In genomic region chr22:21605887-21606564, GRCh38 we compare ENCODE assay signal across 25 cellular contexts. TPM values are rescaled to one million over a fixed set of nuclear protein-coding genes. Genes with fewer than 3 reads are reported as not detected.
DNase-seq lines count a peak whose midpoint lies in the region; ATAC-seq, FAIRE-seq and TF ChIP-seq lines count a peak whose summit lies in the region.
"Had no signal": no experiment of that assay in that cellular context is flagged by ENCODE, and none has a peak within 500 bp of the region (broad histone marks: within the 10 kb centered on the region; RNA-seq: fewer than 3 reads in every experiment).

No MANE protein-coding gene starts in this region.

- H3K27ac ChIP-seq in HCT116 (ENCODE audit: low read depth, low read length) (0 out of 2 replicates have a peak overlapping the region, but pooled peaks have one; percentile 15), small intestine (ENCODE audit: low read depth in 1 of 2, low read length in 1 of 2) (no peak overlapping the region)
- H3K27ac ChIP-seq: psoas muscle, sigmoid colon, transverse colon had no signal

- CTCF ChIA-PET in HCT116 (lab: Charles Lee) = interaction anchor here (1.8 to 2.0 kb wide), 2 partner anchors 23 to 37 kb away, joined by 4 to 7 read pairs; no protein-coding TSS in a partner anchor

- H3K4me1 ChIP-seq in HCT116 (ENCODE audit: control insufficient read depth in 1 of 2, insufficient read depth in 2 of 2, low read length in 2 of 2) (peaks cover 21 to 33% of the 10 kb centered on the region in 2 experiments), small intestine (ENCODE audit: control insufficient read depth in 2 of 2, insufficient read depth in 1 of 2, low read depth in 1 of 2, low read length in 1 of 2) (peaks cover 0 to 2% of the 10 kb centered on the region in 2 donors)
- H3K4me1 ChIP-seq: BE2C had no signal

- H3K4me3 ChIP-seq in HCT116 (replicated peaks in 1 of 2; ENCODE audit: low read depth in 1 of 2, low read length in 2 of 2) = no peak overlapping the region
- no peak overlapping the region for H3K4me3 ChIP-seq in small intestine (ENCODE audit: low read depth in 1 of 2, low read length in 2 of 2)
- H3K4me3 ChIP-seq: psoas muscle, sigmoid colon, transverse colon had no signal

- intact Hi-C loops in HCT116 (cut with micrococcal nuclease) (no loop called here), left colon (cut with DNase I, micrococcal nuclease) (no loop called here)

- no peaks in the 10 kb centered on the region for H3K36me3 Mint-ChIP-seq in activated naive CD4-positive, alpha-beta T cell treated with anti-CD3 and anti-CD28 coated beads, Interleukin-2, amount 50 U/mL, for 72 hours

- no peak for TF ChIP-seq CTCF in HCT116 (IDR thresholded peaks at IDR 0.05 in 2 of 3, conservative IDR thresholded peaks at IDR 0.05 in 1 of 3; ENCODE audit: borderline replicate concordance in 1 of 3, insufficient read depth in 1 of 3, low read depth in 2 of 3, low read length in 2 of 3)

- peaks cover 96% of the 10 kb centered on the region for H3K79me2 ChIP-seq in HCT116 (ENCODE audit: insufficient read depth, low read length)

- DNase-seq in activated naive CD4-positive, alpha-beta T cell treated with anti-CD3 and anti-CD28 coated beads, Interleukin-2, amount 50 U/mL, for 72 hours (ENCODE audit: low spot score in 2 of 2) = no peak
- no peak for DNase-seq in activated naive CD4-positive, alpha-beta T cell (lab: John Stamatoyannopoulos, UW)
- DNase-seq in HCT116 (ENCODE audit: low read depth, low spot score) = no peak
- no peak for DNase-seq in left colon
- DNase-seq in small intestine = peak; percentile 42
- DNase-seq in ACHN = no peak
- DNase-seq: activated CD4-positive, alpha-beta T cell treated with anti-CD3 and anti-CD28 coated beads, Interleukin-2, amount 10 ng/mL, durations not matched to agents 7 days and 5 days; BE2C; caudate nucleus; cortex of kidney; effector memory CD4-positive, alpha-beta T cell; H7; Kasumi-1; mesendoderm; MV-4-11; NCI-H1436 treated with DMSO at 0.1 percent for 48 hours; psoas muscle; SHP77; sigmoid colon; stimulated activated CD4-positive, alpha-beta T cell treated with anti-CD3 and anti-CD28 coated beads, Interleukin-4, amount 100 ng/mL, for 24 hours; transverse colon had no signal

- no peak overlapping the region for H2AFZ ChIP-seq in HCT116 (ENCODE audit: low read depth, low read length, poor library complexity, severe bottlenecking)

- H3K36me3 ChIP-seq in HCT116 (ENCODE audit: control insufficient read depth in 1 of 2, insufficient read depth in 2 of 2, low read length in 2 of 2) (peaks cover 4 to 5% of the 10 kb centered on the region in 2 experiments; a peak in 3 of 4 replicates), small intestine (ENCODE audit: control insufficient read depth in 2 of 2, insufficient read depth in 2 of 2, low read length in 2 of 2) (peaks cover under 1 to 2% of the 10 kb centered on the region in 2 donors)

- POLR2A ChIA-PET in HCT116 (lab: Charles Lee) = no interaction called here

- H3K27ac Mint-ChIP-seq in activated naive CD4-positive, alpha-beta T cell treated with anti-CD3 and anti-CD28 coated beads, Interleukin-2, amount 50 U/mL, for 72 hours = peak overlapping the region; percentile 46 to 79
- H3K27ac Mint-ChIP-seq: activated CD4-positive, alpha-beta T cell treated with anti-CD3 and anti-CD28 coated beads, Interleukin-2, amount 10 ng/mL, durations not matched to agents 7 days and 5 days had no signal

- no peak for FAIRE-seq in small intestine (lab: Jason Lieb, UNC)

- RAD21 ChIA-PET in HCT116 (lab: Charles Lee; ENCODE audit: low non-redundant PET in 1 of 2, low total read pairs in 2 of 2, uncharacterized antibody in 2 of 2, unreplicated experiment in 2 of 2) = no interaction called here

- WGBS in small intestine, 3 donors = 92 to 97% (median 97%) methylated on average over 7 of the region's 7 CpGs

- H3K9me3 Mint-ChIP-seq in activated naive CD4-positive, alpha-beta T cell treated with anti-CD3 and anti-CD28 coated beads, Interleukin-2, amount 50 U/mL, for 72 hours = no peaks in the 10 kb centered on the region
- H3K9me3 Mint-ChIP-seq: activated CD4-positive, alpha-beta T cell treated with anti-CD3 and anti-CD28 coated beads, Interleukin-2, amount 10 ng/mL, durations not matched to agents 7 days and 5 days had no signal

- no peak overlapping the region for H3K4me2 ChIP-seq in HCT116 (ENCODE audit: low read length)

- no peak overlapping the region for H3K9ac ChIP-seq in HCT116 (ENCODE audit: low read length)

- no TSS peak for BruUV-seq in HCT116 (replicated peaks; lab: Mats Ljungman, UMichigan)

- ATAC-seq in activated naive CD4-positive, alpha-beta T cell treated with anti-CD3 and anti-CD28 coated beads, Interleukin-2, amount 50 U/mL, for 72 hours = no peak
- ATAC-seq in HCT116 = no peak
- peak; percentile 70 for ATAC-seq in left colon
- ATAC-seq in activated CD4-positive, CD25-positive, alpha-beta regulatory T cell treated with anti-CD3 and anti-CD28 coated beads, Interleukin-2, amount 50 U/mL, for 24 hours = no peak
- no peak for ATAC-seq in HG03196 (IDR thresholded peaks at IDR 0.05; ENCODE audit: unreplicated experiment)

- H4K20me1 ChIP-seq in HCT116 (ENCODE audit: insufficient read depth) = peaks cover 12% of the 10 kb centered on the region; the same call in 1 of the 2 replicates

- in situ Hi-C loops in ACHN (cut with HindIII; ENCODE audit: low pct_ligation_motif_present, low pct_unique_long_range_greater_than_20kb, low sequenced_read_pairs) = no loop called here

- H3K27me3 ChIP-seq in HCT116 (ENCODE audit: insufficient read depth, low read length) (no peaks in the 10 kb centered on the region), small intestine (ENCODE audit: control insufficient read depth in 2 of 2, insufficient read depth in 2 of 2, low read length in 2 of 2) (no peaks in the 10 kb centered on the region)
- H3K27me3 ChIP-seq: BE2C, sigmoid colon, transverse colon had no signal

- no peak for TF ChIP-seq RAD21 in HCT116 (IDR thresholded peaks at IDR 0.05; ENCODE audit: low read depth)

- H3K9me2 ChIP-seq in HCT116 (ENCODE audit: insufficient read depth) = no peaks in the 10 kb centered on the region

- no peaks in the 10 kb centered on the region for H3K9me3 ChIP-seq in HCT116 (ENCODE audit: control insufficient read depth in 1 of 2, insufficient read depth in 1 of 2, low read depth in 1 of 2, low read length in 2 of 2)
- no peaks in the 10 kb centered on the region for H3K9me3 ChIP-seq in small intestine (ENCODE audit: control insufficient read depth, low read depth)
- H3K9me3 ChIP-seq: BE2C, psoas muscle, sigmoid colon, transverse colon had no signal

- no peak for TF ChIP-seq POLR2A in HCT116 (IDR thresholded peaks at IDR 0.05; ENCODE audit: borderline replicate concordance, extremely low read depth, insufficient read depth, insufficient read length)

TF ChIP-seq in HCT116, 20 proteins besides CTCF, POLR2A, EP300 and RAD21:
- TF ChIP-seq SP1 (IDR thresholded peaks at IDR 0.05; ENCODE audit: low read depth) (no peak), SRF (IDR thresholded peaks at IDR 0.05; ENCODE audit: low read depth) (no peak), JUND (IDR thresholded peaks at IDR 0.05) (no peak), EZH2 (IDR thresholded peaks at IDR 0.05) (no peak), ZBTB33 (IDR thresholded peaks at IDR 0.05; ENCODE audit: extremely low read depth, insufficient replicate concordance, low read length) (no peak), EGR1 (IDR thresholded peaks at IDR 0.05; ENCODE audit: low read depth) (no peak), EZH2phosphoT487 (IDR thresholded peaks at IDR 0.05; ENCODE audit: borderline replicate concordance) (no peak)

RNA-seq across cellular contexts. Expression of gene YDJC, which starts 23.8 kb away (rescaled TPM):
- 10 to 100 TPM; 26.9 to 47.9 TPM for total RNA-seq in activated naive CD4-positive, alpha-beta T cell treated with anti-CD3 and anti-CD28 coated beads, Interleukin-2, amount 50 U/mL, for 72 hours
- 78.3 TPM for total RNA-seq in HCT116 (2021; ENCODE audit: unreplicated experiment)
- 65.4 and 68.8 TPM in 2 replicates for polyA plus RNA-seq in HCT116 (2012)
- 10 to 100 TPM; 18.9 to 23.2 TPM for total RNA-seq in left colon
- polyA plus RNA-seq in small intestine = 10 to 100 TPM; 38.8 to 46.7 (median 45.6) TPM

RNA-seq across cellular contexts. Expression of gene CCDC116, which starts 26.5 kb away (rescaled TPM):
- total RNA-seq in activated naive CD4-positive, alpha-beta T cell treated with anti-CD3 and anti-CD28 coated beads, Interleukin-2, amount 50 U/mL, for 72 hours = under 1 TPM in 1 of 2 donors, not detected in 1; 0.54 TPM
- total RNA-seq in HCT116 (2021; ENCODE audit: unreplicated experiment) (0.66 TPM), left colon (under 1 TPM; 0.49 to 0.53 TPM)
- 0.19 and 0.40 TPM in 2 replicates for polyA plus RNA-seq in HCT116 (2012)
- polyA plus RNA-seq in small intestine = under 1 TPM; 0.22 to 0.40 (median 0.27) TPM
- total RNA-seq: G401 had no signal

RNA-seq across cellular contexts. Expression of gene SDF2L1, which starts 36.1 kb away (rescaled TPM):
- total RNA-seq in activated naive CD4-positive, alpha-beta T cell treated with anti-CD3 and anti-CD28 coated beads, Interleukin-2, amount 50 U/mL, for 72 hours = 10 to 100 TPM; 25.3 to 27.8 TPM
- total RNA-seq in HCT116 (2021; ENCODE audit: unreplicated experiment) = 86.2 TPM
- polyA plus RNA-seq in HCT116 (2012) = 66.8 and 101 TPM in 2 replicates
- 10 to 100 TPM; 29.0 to 46.5 TPM for total RNA-seq in left colon
- 100 to 1,000 TPM in 1 of 3 donors, 10 to 100 TPM in 2; 25.9 to 125 (median 59.2) TPM for polyA plus RNA-seq in small intestine

RNA-seq across cellular contexts. Expression of gene UBE2L3, which starts 38.5 kb away (rescaled TPM):
- 10 to 100 TPM; 46.1 to 62.5 TPM for total RNA-seq in activated naive CD4-positive, alpha-beta T cell treated with anti-CD3 and anti-CD28 coated beads, Interleukin-2, amount 50 U/mL, for 72 hours
- total RNA-seq in HCT116 (2021; ENCODE audit: unreplicated experiment) = 55.6 TPM
- 27.8 and 39.1 TPM in 2 replicates for polyA plus RNA-seq in HCT116 (2012)
- 10 to 100 TPM; 51.5 to 59.6 TPM for total RNA-seq in left colon
- polyA plus RNA-seq in small intestine = 10 to 100 TPM; 62.5 to 82.1 (median 67.0) TPM

RNA-seq across cellular contexts. Expression of gene RIMBP3C, which starts 54.8 kb away (rescaled TPM):
- total RNA-seq in activated naive CD4-positive, alpha-beta T cell treated with anti-CD3 and anti-CD28 coated beads, Interleukin-2, amount 50 U/mL, for 72 hours = under 1 TPM; 0.25 to 0.33 TPM
- 0.15 TPM for total RNA-seq in HCT116 (2021; ENCODE audit: unreplicated experiment)
- polyA plus RNA-seq in HCT116 (2012) = 0.03 and 0.06 TPM in 2 replicates
- under 1 TPM in 1 of 2 donors, not detected in 1; 0.28 TPM for total RNA-seq in left colon
- polyA plus RNA-seq in small intestine = under 1 TPM in 1 of 3 donors, not detected in 2; 0.04 TPM
- total RNA-seq: glomerular endothelial cell, psoas muscle, transverse colon had no signal
